ENCODE assay signal across 1 cellular context in the genomic region with DNA sequence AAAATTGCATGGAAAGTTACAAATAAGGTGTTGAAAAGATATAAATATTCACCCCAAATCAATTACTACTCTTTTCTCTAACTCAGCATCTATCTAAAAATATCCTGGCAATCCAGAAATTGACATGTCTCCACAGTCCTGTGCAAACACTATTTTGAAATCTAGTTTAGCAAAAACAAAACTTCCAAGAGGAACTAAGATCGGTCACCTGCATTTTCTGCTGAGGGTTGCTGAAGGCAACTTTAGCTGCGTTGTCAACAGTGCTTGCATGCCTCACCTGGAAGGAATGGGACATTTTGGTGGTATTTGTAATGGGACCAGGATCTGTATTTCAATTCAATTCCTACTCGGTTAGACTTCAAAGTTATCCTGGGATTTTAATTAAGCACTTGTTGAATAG.
TF ChIP-seq lines count a peak whose summit lies in the region.

No MANE protein-coding gene starts in this region.

TF ChIP-seq in GM12878, 131 proteins besides CTCF, POLR2A, EP300 and RAD21 (continued from another document):
- TF ChIP-seq, protein P1, sequence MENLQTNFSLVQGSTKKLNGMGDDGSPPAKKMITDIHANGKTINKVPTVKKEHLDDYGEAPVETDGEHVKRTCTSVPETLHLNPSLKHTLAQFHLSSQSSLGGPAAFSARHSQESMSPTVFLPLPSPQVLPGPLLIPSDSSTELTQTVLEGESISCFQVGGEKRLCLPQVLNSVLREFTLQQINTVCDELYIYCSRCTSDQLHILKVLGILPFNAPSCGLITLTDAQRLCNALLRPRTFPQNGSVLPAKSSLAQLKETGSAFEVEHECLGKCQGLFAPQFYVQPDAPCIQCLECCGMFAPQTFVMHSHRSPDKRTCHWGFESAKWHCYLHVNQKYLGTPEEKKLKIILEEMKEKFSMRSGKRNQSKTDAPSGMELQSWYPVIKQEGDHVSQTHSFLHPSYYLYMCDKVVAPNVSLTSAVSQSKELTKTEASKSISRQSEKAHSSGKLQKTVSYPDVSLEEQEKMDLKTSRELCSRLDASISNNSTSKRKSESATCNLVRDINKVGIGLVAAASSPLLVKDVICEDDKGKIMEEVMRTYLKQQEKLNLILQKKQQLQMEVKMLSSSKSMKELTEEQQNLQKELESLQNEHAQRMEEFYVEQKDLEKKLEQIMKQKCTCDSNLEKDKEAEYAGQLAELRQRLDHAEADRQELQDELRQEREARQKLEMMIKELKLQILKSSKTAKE (IDR thresholded peaks at IDR 0.05; ENCODE audit: low read depth, poor library complexity, severe bottlenecking), result no peak
- peak; percentile 58; the same call in 1 of the 2 replicates for TF ChIP-seq CBX5 (IDR thresholded peaks at IDR 0.05; ENCODE audit: low read depth)
- TF ChIP-seq NRF1 (conservative IDR thresholded peaks at IDR 0.05; ENCODE audit: low read depth, low read length), result no peak
- no peak for TF ChIP-seq JUND (IDR thresholded peaks at IDR 0.05; ENCODE audit: low read depth, low read length)
